20 cellular contexts compared by ENCODE assay signal in genomic region chr9:110640736-110641135, GRCh38. TPM values are rescaled to one million over a fixed set of nuclear protein-coding genes. Genes with fewer than 3 reads are reported as not detected.
DNase-seq lines count a peak whose midpoint lies in the region; ATAC-seq and TF ChIP-seq lines count a peak whose summit lies in the region.
"Had no signal": no experiment of that assay in that cellular context is flagged by ENCODE, and none has a peak within 500 bp of the region (broad histone marks: within the 10 kb centered on the region; RNA-seq: fewer than 3 reads in every experiment).

No MANE protein-coding gene starts in this region.

- H3K27me3 Mint-ChIP-seq in HFFc6 (ENCODE audit: insufficient read depth), result no peaks in the 10 kb centered on the region
- H3K27me3 Mint-ChIP-seq in CD4-positive, alpha-beta memory T cell, result no peaks in the 10 kb centered on the region
- H3K27me3 Mint-ChIP-seq: natural killer cell treated with Interleukin-12 subunit alpha and Interleukin-12 subunit beta and Interleukin-15 and Interleukin-18, amount 100 ng/mL, for 72 hours had no signal

- H3K9me3 Mint-ChIP-seq in HFFc6, result peaks cover 20% of the 10 kb centered on the region
- H3K9me3 Mint-ChIP-seq in CD4-positive, alpha-beta memory T cell, result peaks cover 0 to 14% (median 7%) of the 10 kb centered on the region in 8 donors

- H3K4me1 ChIP-seq in CD4-positive, alpha-beta memory T cell (ENCODE audit: insufficient read depth, low read length), result no peaks in the 10 kb centered on the region

- no peaks in the 10 kb centered on the region for H3K9me3 ChIP-seq in CD4-positive, alpha-beta memory T cell (ENCODE audit: control insufficient read depth in 1 of 2, low read length in 2 of 2)

- no peak overlapping the region; the same call in 1 of the 2 replicates for H3K4me3 Mint-ChIP-seq in HFFc6
- H3K4me3 Mint-ChIP-seq in CD4-positive, alpha-beta memory T cell, result no peak overlapping the region
- H3K4me3 Mint-ChIP-seq: natural killer cell treated with Interleukin-12 subunit alpha and Interleukin-12 subunit beta and Interleukin-15 and Interleukin-18, amount 100 ng/mL, for 72 hours had no signal

- peaks cover 26% of the 10 kb centered on the region for H3K36me3 Mint-ChIP-seq in HFFc6 (ENCODE audit: low read depth)
- no peaks in the 10 kb centered on the region for H3K36me3 Mint-ChIP-seq in CD4-positive, alpha-beta memory T cell

- no peak for ATAC-seq in GM21515 (IDR thresholded peaks at IDR 0.05; ENCODE audit: unreplicated experiment)
- ATAC-seq: natural killer cell treated with Interleukin-12 subunit alpha and Interleukin-12 subunit beta and Interleukin-15 and Interleukin-18, amount 100 ng/mL, for 72 hours had no signal

- H3K27me3 ChIP-seq in CD4-positive, alpha-beta memory T cell (ENCODE audit: insufficient read depth, low read length), result no peaks in the 10 kb centered on the region

- intact Hi-C loops in head of caudate nucleus (cut with DNase I), result loop anchor here (10.0 kb wide), 1 partner anchor 394 kb away; the partner anchor contains the start of gene LPAR1
- intact Hi-C loops in CD4-positive, alpha-beta memory T cell (cut with micrococcal nuclease), result no loop called here

- no peak overlapping the region for H3K27ac ChIP-seq in CD4-positive, alpha-beta memory T cell (ENCODE audit: low read depth, low read length)
- H3K27ac ChIP-seq: WERI-Rb-1 had no signal

- H3K4me1 Mint-ChIP-seq in HFFc6 (ENCODE audit: low read depth), result peaks cover 38% of the 10 kb centered on the region
- no peaks in the 10 kb centered on the region for H3K4me1 Mint-ChIP-seq in CD4-positive, alpha-beta memory T cell

- CTCF ChIA-PET in CD4-positive, alpha-beta memory T cell (lab: Charles Lee; ENCODE audit: partially characterized antibody), result no interaction called here

- H3K36me3 ChIP-seq in CD4-positive, alpha-beta memory T cell (ENCODE audit: insufficient read depth, low read length), result no peaks in the 10 kb centered on the region
- H3K36me3 ChIP-seq: WERI-Rb-1 had no signal

- peak; percentile 29 for DNase-seq in DMS53 (lab: John Stamatoyannopoulos, UW)
- no peak for DNase-seq in HFFc6
- peak; percentile 77 for DNase-seq in SHP77 (lab: John Stamatoyannopoulos, UW)
- peak in 37 of 42 donors; percentile 16 to 91 (median 63) for DNase-seq in head of caudate nucleus
- DNase-seq in NK-92 (lab: John Stamatoyannopoulos, UW; ENCODE audit: unreplicated experiment), result no peak
- DNase-seq in globus pallidus (ENCODE audit: low spot score), result no peak
- DNase-seq in CD4-positive, alpha-beta memory T cell, result no peak
- DNase-seq: AML-193; Calu3; cortex of kidney; glutamatergic neuron; mammary epithelial cell; NCI-H446; stimulated activated CD4-positive, alpha-beta T cell treated with anti-CD3 and anti-CD28 coated beads, Interleukin-15, amount 100 ng/mL, for 24 hours; SW 1271; WERI-Rb-1 had no signal

- no peak overlapping the region for H3K4me3 ChIP-seq in CD4-positive, alpha-beta memory T cell (ENCODE audit: low read length in 2 of 2)

- POLR2A ChIA-PET in CD4-positive, alpha-beta memory T cell (lab: Charles Lee; ENCODE audit: partially characterized antibody), result no interaction called here

- TF ChIP-seq CTCF in HFFc6 (IDR thresholded peaks at IDR 0.05), result no peak

- H3K27ac Mint-ChIP-seq in HFFc6, result peak overlapping the region; percentile 58
- H3K27ac Mint-ChIP-seq in CD4-positive, alpha-beta memory T cell, result no peak overlapping the region
- H3K27ac Mint-ChIP-seq: natural killer cell treated with Interleukin-12 subunit alpha and Interleukin-12 subunit beta and Interleukin-15 and Interleukin-18, amount 100 ng/mL, for 72 hours had no signal

RNA-seq across cellular contexts. Expression of gene MUSK, which starts 27.9 kb away (rescaled TPM):
- total RNA-seq in HFFc6 (2021; fragmentation: NEBNext Ultra II Directional; extraction: Animal tissue kit (Norgen Biotek cat#: 25700)), result under 1 TPM in 4 of 6 experiments, not detected in 2; 0.11 to 0.23 (median 0.14) TPM
- not detected for total RNA-seq in CD4-positive, alpha-beta memory T cell
- polyA plus RNA-seq in CD4-positive, alpha-beta memory T cell, result not detected
- total RNA-seq: Calu3; epithelial cell of proximal tubule; mammary epithelial cell; natural killer cell treated with Interleukin-12 subunit alpha and Interleukin-12 subunit beta and Interleukin-15 and Interleukin-18, amount 100 ng/mL, for 72 hours; renal cortical epithelial cell had no signal
- polyA plus RNA-seq: mammary epithelial cell had no signal

Comparison
In these comparisons a context has a peak if more than half of its experiments do, and no peak if none do; other contexts are left out.
1. DNase-seq: peak in DMS53 (single experiment), SHP77 (2 of 2) and head of caudate nucleus (37 of 42); none in HFFc6 (single experiment), NK-92 (single experiment), globus pallidus (single experiment) and CD4-positive, alpha-beta memory T cell (0 of 5).